11 cellular contexts compared by ENCODE assay signal in the genomic region with DNA sequence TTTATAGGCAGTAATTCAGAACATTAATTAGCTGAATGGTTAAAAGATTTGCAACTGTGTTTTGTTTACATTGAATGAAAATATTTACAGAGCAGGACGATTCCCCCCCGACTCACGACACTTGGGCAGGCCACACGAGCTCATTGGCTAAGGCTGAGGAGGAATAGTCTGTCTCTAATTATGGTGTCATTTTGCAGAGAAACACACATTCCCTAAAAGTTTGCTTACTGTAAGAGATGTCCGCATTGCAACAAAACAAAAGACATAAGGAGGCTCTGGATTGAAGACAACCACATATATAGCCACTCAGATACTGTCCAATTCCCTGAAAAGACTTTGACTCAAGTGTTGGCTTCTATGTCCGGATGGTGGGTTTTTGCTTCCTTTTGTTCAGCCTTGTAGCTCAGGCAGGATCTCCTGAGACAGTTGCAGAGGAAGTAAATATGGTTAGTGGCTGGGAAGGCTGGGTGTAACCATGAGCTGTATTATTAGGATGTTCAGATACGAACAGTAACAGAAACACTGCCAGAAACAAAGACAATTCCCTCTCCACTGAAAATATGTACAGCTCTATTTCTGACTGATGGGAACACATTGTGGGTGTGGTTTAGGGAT.
A peak's percentile ranks its signal among the peaks of the same experiment; 100 is the strongest.
DNase-seq lines count a peak whose midpoint lies in the region; ATAC-seq, FAIRE-seq and TF ChIP-seq lines count a peak whose summit lies in the region.
"Had no signal": no experiment of that assay in that cellular context is flagged by ENCODE, and none has a peak within 500 bp of the region (broad histone marks: within the 10 kb centered on the region; RNA-seq: fewer than 3 reads in every experiment).

No MANE protein-coding gene starts in this region.

- H3K27ac Mint-ChIP-seq in activated T-helper 17 cell treated with anti-CD3 and anti-CD28 coated beads, Interleukin-2, amount 50 U/mL, for 72 hours, result peak overlapping the region; percentile 86

- WGBS in testis, 2 donors, result 38 to 44% methylated on average over 7 of the region's 7 CpGs
- 16% methylated on average over 7 of the region's 7 CpGs for WGBS in prostate gland

- DNase-seq in SIG-M5 treated with dmso at 0.1 percent for 504 hours (lab: John Stamatoyannopoulos, UW; ENCODE audit: unreplicated experiment) (peak; percentile 17), SIG-M5 (lab: John Stamatoyannopoulos, UW) (no peak), kidney (no peak), testis (peak; percentile 47), prostate gland (ENCODE audit: low spot score) (no peak)
- DNase-seq: posterior cingulate gyrus, SW 1271 had no signal

- H3K36me3 Mint-ChIP-seq in activated T-helper 17 cell treated with anti-CD3 and anti-CD28 coated beads, Interleukin-2, amount 50 U/mL, for 72 hours (ENCODE audit: low read depth), result peaks cover 49% of the 10 kb centered on the region

- no peaks in the 10 kb centered on the region for H3K9me3 ChIP-seq in kidney (ENCODE audit: control insufficient read depth in 1 of 2, low read length in 2 of 2)
- H3K9me3 ChIP-seq in testis, result no peaks in the 10 kb centered on the region
- no peaks in the 10 kb centered on the region for H3K9me3 ChIP-seq in prostate gland
- H3K9me3 ChIP-seq: A549 had no signal

- no peaks in the 10 kb centered on the region for H3K27me3 Mint-ChIP-seq in activated T-helper 17 cell treated with anti-CD3 and anti-CD28 coated beads, Interleukin-2, amount 50 U/mL, for 72 hours

- intact Hi-C loops in kidney (cut with DNase I) (loop anchor here (10.0 kb wide), 1 partner anchor 70 kb away; no protein-coding TSS in a partner anchor), testis (cut with DNase I; ENCODE audit: low total_unique reads) (no loop called here), prostate gland (cut with DNase I) (no loop called here)

- H3K9ac ChIP-seq in kidney (ENCODE audit: low read length in 2 of 2), result no peak overlapping the region

- H3K36me3 ChIP-seq in kidney (ENCODE audit: control insufficient read depth in 1 of 2, insufficient read depth in 2 of 2, low read length in 2 of 2) (no peaks in the 10 kb centered on the region), testis (ENCODE audit: low read depth, missing control alignments) (no peaks in the 10 kb centered on the region), prostate gland (no peaks in the 10 kb centered on the region)

- ATAC-seq in activated T-helper 17 cell treated with anti-CD3 and anti-CD28 coated beads, Interleukin-2, amount 50 U/mL, for 72 hours (replicated peaks), result no peak
- ATAC-seq in HG02981 (IDR thresholded peaks at IDR 0.05; ENCODE audit: unreplicated experiment), result no peak
- ATAC-seq in GM18867 (IDR thresholded peaks at IDR 0.05; ENCODE audit: unreplicated experiment), result no peak
- ATAC-seq: A549 had no signal

- H3K27me3 ChIP-seq in testis (no peaks in the 10 kb centered on the region), prostate gland (replicated peaks; ENCODE audit: insufficient read depth) (no peaks in the 10 kb centered on the region)

- no peaks in the 10 kb centered on the region for H3K9me3 Mint-ChIP-seq in activated T-helper 17 cell treated with anti-CD3 and anti-CD28 coated beads, Interleukin-2, amount 50 U/mL, for 72 hours

- H3K27ac ChIP-seq in kidney (ENCODE audit: low read depth in 2 of 2, low read length in 2 of 2), result peak overlapping the region; percentile 30 to 59
- peak overlapping the region in 1 of 2 donors; percentile 22 for H3K27ac ChIP-seq in testis
- peak overlapping the region in 1 of 2 donors; percentile 35 for H3K27ac ChIP-seq in prostate gland
- H3K27ac ChIP-seq: A549 had no signal

- TF ChIP-seq POLR2A in testis (IDR thresholded peaks at IDR 0.05) (no peak), prostate gland (IDR thresholded peaks at IDR 0.05) (no peak)

- no peak for TF ChIP-seq CTCF in kidney (IDR thresholded peaks at IDR 0.05; ENCODE audit: borderline replicate concordance, extremely low read depth, insufficient read depth)
- no peak for TF ChIP-seq CTCF in testis (IDR thresholded peaks at IDR 0.05)
- TF ChIP-seq CTCF in prostate gland (IDR thresholded peaks at IDR 0.05), result no peak

- H3K4me1 ChIP-seq in kidney (ENCODE audit: control insufficient read depth in 1 of 2, insufficient read depth in 1 of 2, low read depth in 1 of 2, low read length in 2 of 2), result peaks cover 2 to 3% of the 10 kb centered on the region in 2 donors
- H3K4me1 ChIP-seq in testis, result peaks cover 43% of the 10 kb centered on the region
- no peaks in the 10 kb centered on the region for H3K4me1 ChIP-seq in prostate gland (replicated peaks)

- H3K4me3 ChIP-seq in kidney (ENCODE audit: low read length in 2 of 2), result no peak overlapping the region
- no peak overlapping the region for H3K4me3 ChIP-seq in testis
- no peak overlapping the region for H3K4me3 ChIP-seq in prostate gland
- H3K4me3 ChIP-seq: A549 had no signal

- FAIRE-seq in kidney (lab: Jason Lieb, UNC), result no peak
- FAIRE-seq: A549 had no signal

- peaks cover 48% of the 10 kb centered on the region for H3K4me1 Mint-ChIP-seq in activated T-helper 17 cell treated with anti-CD3 and anti-CD28 coated beads, Interleukin-2, amount 50 U/mL, for 72 hours

- H3K4me3 Mint-ChIP-seq in activated T-helper 17 cell treated with anti-CD3 and anti-CD28 coated beads, Interleukin-2, amount 50 U/mL, for 72 hours, result no peak overlapping the region

Comparison
In these comparisons a context has a peak if more than half of its experiments do, and no peak if none do; other contexts are left out.
1. DNase-seq: peak in SIG-M5 treated with dmso at 0.1 percent for 504 hours (single experiment) and testis (single experiment); none in SIG-M5 (single experiment), kidney (single experiment) and prostate gland (single experiment).